Comparison of ENCODE assay signal across 6 cellular contexts in genomic region chr2:231304259-231304658, GRCh38.
A peak's percentile ranks its signal among the peaks of the same experiment; 100 is the strongest.
DNase-seq lines count a peak whose midpoint lies in the region; ATAC-seq, FAIRE-seq and TF ChIP-seq lines count a peak whose summit lies in the region.
"Not testable (repeated sequence)": the region's sequence is repeated elsewhere in the genome, so short reads cannot be mapped to it uniquely, and the experiment has no call there.

No MANE protein-coding gene starts in this region.

- in situ Hi-C loops in GM12878 (cut with MboI), result loop anchor here (5.0 kb wide), 1 partner anchor 88 kb away; no protein-coding TSS in a partner anchor

- not testable (repeated sequence) for H3K79me1 ChIP-seq in H9 (ENCODE audit: insufficient read depth, low read depth, low read length, poor library complexity, severe bottlenecking)

- H2AK5ac ChIP-seq in H9 (ENCODE audit: insufficient read length, low read length), result not testable (repeated sequence)

- H3K27me3 ChIP-seq in H9 (ENCODE audit: insufficient read depth, low read length); OCI-LY3 (ENCODE audit: low read depth, low read length); GM12878 (replicated peaks in 1 of 2; ENCODE audit: control insufficient read depth in 2 of 2, insufficient read depth in 2 of 2, low read length in 1 of 2); esophagus muscularis mucosa; lung (ENCODE audit: control insufficient read depth, insufficient read depth); upper lobe of right lung: not testable (repeated sequence)

- not testable (repeated sequence) for H3K4me1 ChIP-seq in H9 (ENCODE audit: insufficient read depth, low read length); lung (ENCODE audit: control insufficient read depth in 2 of 2, insufficient read depth in 2 of 2, low read length in 2 of 2)
- H3K4me1 ChIP-seq in OCI-LY3 (ENCODE audit: low read length) (peaks cover 36% of the 10 kb centered on the region), GM12878 (ENCODE audit: control insufficient read depth, insufficient read depth, low read length) (peaks cover 22% of the 10 kb centered on the region), esophagus muscularis mucosa (peaks cover 0 to 16% (median 10%) of the 10 kb centered on the region in 4 donors), upper lobe of right lung (peaks cover 11% of the 10 kb centered on the region)

- H3K56ac ChIP-seq in H9 (ENCODE audit: insufficient read length, low read depth, low read length), result not testable (repeated sequence)

- not testable (repeated sequence) for H3K36me3 ChIP-seq in OCI-LY3 (replicated peaks; ENCODE audit: low read depth, low read length); GM12878 (ENCODE audit: control insufficient read depth in 2 of 2, insufficient read depth in 2 of 2, low read length in 1 of 2); lung (ENCODE audit: control insufficient read depth in 2 of 2, insufficient read depth in 2 of 2, low read length in 2 of 2); upper lobe of right lung
- peaks cover 0 to 47% (median 15%) of the 10 kb centered on the region in 4 donors for H3K36me3 ChIP-seq in esophagus muscularis mucosa

- FAIRE-seq in GM12878 (lab: Jason Lieb, UNC), result not testable (repeated sequence)

- DNase-seq in H9; GM12878 (ENCODE audit: low read depth, low spot score); upper lobe of right lung: not testable (repeated sequence)
- peak; percentile 39 for DNase-seq in esophagus muscularis mucosa (ENCODE audit: extremely low spot score)
- peak; percentile 19 for DNase-seq in lung (ENCODE audit: low spot score)

- H3K4me1 Mint-ChIP-seq in H9, result peaks cover 10 to 11% of the 10 kb centered on the region in 2 experiments

- not testable (repeated sequence) for H3K23ac ChIP-seq in H9 (ENCODE audit: insufficient read length, low read depth, low read length)

- not testable (repeated sequence) for H3K27ac Mint-ChIP-seq in H9

- H3K4me2 ChIP-seq in H9 (ENCODE audit: insufficient read depth, insufficient read length, low read length); OCI-LY3 (ENCODE audit: low read length); GM12878 (ENCODE audit: control insufficient read depth, insufficient read depth): not testable (repeated sequence)

- not testable (repeated sequence) for H4K20me1 ChIP-seq in H9 (ENCODE audit: control insufficient read depth, insufficient read depth, insufficient read length); OCI-LY3 (ENCODE audit: insufficient read depth, low read length); GM12878 (ENCODE audit: control insufficient read depth, insufficient read depth)

- H4K5ac ChIP-seq in H9 (ENCODE audit: insufficient read length, low read depth, low read length), result not testable (repeated sequence)

- not testable (repeated sequence) for H2BK15ac ChIP-seq in H9 (ENCODE audit: low read depth, low read length)

- not testable (repeated sequence) for H3K14ac ChIP-seq in H9 (ENCODE audit: insufficient read depth, low read length)

- POLR2A ChIA-PET in GM12878 (lab: Charles Lee), result not testable (repeated sequence)

- intact Hi-C loops in GM12878 (cut with micrococcal nuclease; ENCODE audit: unreplicated experiment); esophagus muscularis mucosa (cut with DNase I); upper lobe of right lung (cut with DNase I): not testable (repeated sequence)

- not testable (repeated sequence) for BruUV-seq in GM12878 (replicated peaks; lab: Mats Ljungman, UMichigan)

- not testable (repeated sequence) for H2AFZ ChIP-seq in H9 (ENCODE audit: low read length); OCI-LY3 (ENCODE audit: low read depth, low read length); GM12878 (ENCODE audit: control insufficient read depth, low read depth, low read length)

- not testable (repeated sequence) for H3K27me3 Mint-ChIP-seq in H9 (ENCODE audit: low read depth)

- TF ChIP-seq CTCF in H9 (conservative IDR thresholded peaks at IDR 0.05) (peak; percentile 15; the same call in 1 of the 3 replicates), OCI-LY3 (IDR thresholded peaks at IDR 0.05; ENCODE audit: low read depth, low read length) (peak; percentile 35), upper lobe of right lung (IDR thresholded peaks at IDR 0.05) (peak; percentile 16)
- not testable (repeated sequence) for TF ChIP-seq CTCF in GM12878 (IDR thresholded peaks at IDR 0.05 in 2 of 3, conservative IDR thresholded peaks at IDR 0.05 in 1 of 3; ENCODE audit: control insufficient read depth in 2 of 3, extremely low read depth in 1 of 3, insufficient read depth in 1 of 3, low read depth in 3 of 3, low read length in 3 of 3); esophagus muscularis mucosa (IDR thresholded peaks at IDR 0.05); lung (IDR thresholded peaks at IDR 0.05; ENCODE audit: control extremely low read depth, extremely low read depth)

- not testable (repeated sequence) for H3K9me3 ChIP-seq in H9 (ENCODE audit: control insufficient read depth, low read depth, low read length); OCI-LY3 (ENCODE audit: insufficient read depth, low read length); GM12878 (replicated peaks; ENCODE audit: control insufficient read depth, insufficient read depth, low read length); esophagus muscularis mucosa; lung (ENCODE audit: control insufficient read depth in 2 of 2, insufficient read depth in 1 of 2, low read length in 1 of 2); upper lobe of right lung

- CTCF ChIA-PET in GM12878 (lab: Yijun Ruan, JAX), result interaction anchor here (1.1 to 1.2 kb wide), 2 partner anchors 102 to 177 kb away, joined by 3 read pairs; no protein-coding TSS in a partner anchor

- H3K4me3 ChIP-seq in OCI-LY3 (ENCODE audit: low read length); GM12878; esophagus muscularis mucosa; lung; upper lobe of right lung: not testable (repeated sequence)

- H3K9ac ChIP-seq in H9 (ENCODE audit: extremely low read depth, insufficient read length, low read length); OCI-LY3 (ENCODE audit: low read length); GM12878 (ENCODE audit: control insufficient read depth, insufficient read depth, low read length): not testable (repeated sequence)

- not testable (repeated sequence) for TF ChIP-seq POLR2A in GM12878 (IDR thresholded peaks at IDR 0.05; ENCODE audit: low read depth, low read length); esophagus muscularis mucosa (IDR thresholded peaks at IDR 0.05; ENCODE audit: low read depth)

- H2BK5ac ChIP-seq in H9 (ENCODE audit: insufficient read length, low read length), result not testable (repeated sequence)

- not testable (repeated sequence) for H3K36me3 Mint-ChIP-seq in H9 (ENCODE audit: insufficient read depth in 1 of 3, low read depth in 3 of 3)

- H3K27ac ChIP-seq in H9 (ENCODE audit: insufficient read length, low read depth, low read length); OCI-LY3 (ENCODE audit: low read length); GM12878 (ENCODE audit: control insufficient read depth, insufficient read depth); esophagus muscularis mucosa (replicated peaks in 1 of 4); lung (ENCODE audit: low read depth in 1 of 2, low read length in 1 of 2); upper lobe of right lung: not testable (repeated sequence)

- H3K4me3 Mint-ChIP-seq in H9, result not testable (repeated sequence)

- 0 out of 2 replicates have a peak, but pooled peaks have one; percentile 6 for TF ChIP-seq RAD21 in GM12878 (IDR thresholded peaks at IDR 0.05; ENCODE audit: insufficient read depth, low read depth, low read length)

- not testable (repeated sequence) for ATAC-seq in GM12878; lung (ENCODE audit: insufficient read depth, low FRiP score); upper lobe of right lung

- H2BK12ac ChIP-seq in H9 (ENCODE audit: insufficient read length, low read depth, low read length), result not testable (repeated sequence)

- H3K18ac ChIP-seq in H9 (ENCODE audit: insufficient read length, low read depth, low read length), result not testable (repeated sequence)

- not testable (repeated sequence) for H3K23me2 ChIP-seq in H9 (ENCODE audit: insufficient read length, low read depth, low read length, poor library complexity, severe bottlenecking)

- not testable (repeated sequence) for H2BK120ac ChIP-seq in H9 (ENCODE audit: low read depth, low read length, poor library complexity, severe bottlenecking)

- H3K9me3 Mint-ChIP-seq in H9, result not testable (repeated sequence)

- SMC1A ChIA-PET in GM12878 (lab: Charles Lee; ENCODE audit: uncharacterized antibody, unreplicated experiment), result not testable (repeated sequence)

- not testable (repeated sequence) for H2BK20ac ChIP-seq in H9 (ENCODE audit: low read depth, low read length, poor library complexity, severe bottlenecking)

- not testable (repeated sequence) for H3K4ac ChIP-seq in H9 (ENCODE audit: low read depth, low read length)

- WGBS in H9 (ENCODE audit: extremely low coverage, insufficient read length, low lambda C conversion rate), result no CpG with 5 or more reads among the region's 6 CpGs
- 92% methylated on average over 6 of the region's 6 CpGs for WGBS in GM12878 (ENCODE audit: insufficient coverage, insufficient replicate concordance, low lambda C conversion rate, missing lambda C conversion rate)
- WGBS in esophagus muscularis mucosa, result 93% methylated on average over 6 of the region's 6 CpGs
- WGBS in lung, 2 donors, result 78 to 90% methylated on average over 6 of the region's 6 CpGs

- H4K91ac ChIP-seq in H9 (ENCODE audit: insufficient read length, low read depth, low read length), result not testable (repeated sequence)

- RAD21 ChIA-PET in GM12878 (lab: Charles Lee; ENCODE audit: unreplicated experiment), result not testable (repeated sequence)

- H4K8ac ChIP-seq in H9 (replicated peaks; ENCODE audit: insufficient read length, low read depth, low read length), result not testable (repeated sequence)

- not testable (repeated sequence) for TF ChIP-seq EP300 in GM12878 (IDR thresholded peaks at IDR 0.05; ENCODE audit: borderline replicate concordance in 1 of 2, control insufficient read depth in 1 of 2, low read depth in 2 of 2, low read length in 2 of 2); esophagus muscularis mucosa (IDR thresholded peaks at IDR 0.05)

- not testable (repeated sequence) for H3T11ph ChIP-seq in H9 (ENCODE audit: low read length)

- H3K79me2 ChIP-seq in H9 (ENCODE audit: insufficient read depth, low read length); OCI-LY3 (ENCODE audit: low read length); GM12878 (ENCODE audit: control insufficient read depth, insufficient read depth, low read length): not testable (repeated sequence)
